ENCODE assay signal across 1 cellular context in the genomic region with DNA sequence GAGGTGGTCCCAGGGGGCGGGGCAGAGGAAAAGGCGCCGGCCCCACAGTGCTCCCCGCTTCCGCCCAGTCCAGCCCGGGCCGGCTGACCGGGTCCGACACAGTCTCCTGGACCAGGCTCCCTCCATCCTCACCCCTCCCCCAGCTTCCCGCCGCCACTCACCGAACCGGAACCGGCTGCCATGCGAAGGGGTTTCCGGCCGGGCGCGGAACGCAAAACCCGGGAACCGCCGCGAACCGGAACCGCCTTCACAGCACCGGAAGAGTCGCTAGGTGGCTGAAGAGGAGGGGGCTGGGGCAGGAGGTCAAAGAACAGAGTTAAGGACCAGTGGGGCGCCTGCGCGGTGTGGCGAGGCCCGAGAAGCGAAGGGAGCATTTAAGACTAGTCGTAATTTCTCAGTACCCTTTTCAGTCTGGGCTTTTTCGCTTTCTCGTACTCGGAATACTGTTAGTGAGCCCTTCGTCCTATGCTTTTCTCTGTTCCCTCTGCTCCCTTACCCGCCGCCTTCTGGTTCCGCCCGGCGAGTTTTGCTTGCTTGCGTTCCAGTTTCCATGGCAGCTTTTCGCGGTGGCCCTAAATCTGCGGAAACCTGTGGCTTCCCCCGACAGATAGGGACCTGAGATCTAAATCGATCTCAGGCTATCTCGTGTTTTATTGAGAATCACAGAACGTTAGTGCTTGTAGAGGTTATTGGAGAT.
TF ChIP-seq lines count a peak whose summit lies in the region.

TSS of gene SENP1 (minus strand) at position 213 of the 697 bp plus-strand sequence. CDS start 4,607 bp downstream, outside the sequence.

TF ChIP-seq in GM12878, 131 proteins besides CTCF, POLR2A, EP300 and RAD21 (continued from another document and continues in another):
- TF ChIP-seq ZNF687 (IDR thresholded peaks at IDR 0.05) (no peak), RB1 (IDR thresholded peaks at IDR 0.05; ENCODE audit: borderline replicate concordance) (no peak; the same call in 1 of the 2 replicates), HDGF (IDR thresholded peaks at IDR 0.05) (no peak), POU2F2 (IDR thresholded peaks at IDR 0.05; ENCODE audit: borderline replicate concordance, low read depth, low read length) (peak; percentile 74; the same call in 2 of the 3 replicates), MTA3 (IDR thresholded peaks at IDR 0.05; ENCODE audit: borderline replicate concordance, low read length) (no peak), NR2C2 (IDR thresholded peaks at IDR 0.05; ENCODE audit: borderline replicate concordance, control insufficient read depth, insufficient read length, low read depth) (no peak), KAT2A (conservative IDR thresholded peaks at IDR 0.05; ENCODE audit: control insufficient read depth, low read depth, low read length) (no peak), SIN3A (IDR thresholded peaks at IDR 0.05; ENCODE audit: low read depth, low read length) (peak; percentile 91), HCFC1 (IDR thresholded peaks at IDR 0.05; ENCODE audit: low read length) (peak; percentile 81), BCL11A (IDR thresholded peaks at IDR 0.05; ENCODE audit: low read depth, low read length) (no peak), NFYA (IDR thresholded peaks at IDR 0.05; ENCODE audit: borderline replicate concordance, low read depth, low read length) (no peak), STAT1 (conservative IDR thresholded peaks at IDR 0.05) (peak; percentile 82; the same call in 1 of the 2 replicates), SP1 (IDR thresholded peaks at IDR 0.05; ENCODE audit: low read depth, low read length) (peak; percentile 66), E4F1 (IDR thresholded peaks at IDR 0.05; ENCODE audit: borderline replicate concordance, partially characterized antibody) (peak; percentile 97), POLR2AphosphoS2 (IDR thresholded peaks at IDR 0.05; ENCODE audit: low read depth, low read length) (no peak), HDAC6 (IDR thresholded peaks at IDR 0.05; ENCODE audit: unreplicated experiment) (peak; percentile 13), SMAD1 (IDR thresholded peaks at IDR 0.05; ENCODE audit: low read depth, partially characterized antibody) (no peak), NFXL1 (IDR thresholded peaks at IDR 0.05; ENCODE audit: borderline replicate concordance) (no peak), ZBED1 (IDR thresholded peaks at IDR 0.05; ENCODE audit: borderline replicate concordance) (no peak), SMC3 (IDR thresholded peaks at IDR 0.05; ENCODE audit: borderline replicate concordance, low read length) (no peak), GATAD2B (conservative IDR thresholded peaks at IDR 0.05; ENCODE audit: low read depth) (peak; percentile 74), ZSCAN29 (IDR thresholded peaks at IDR 0.05) (no peak), TAF1 (IDR thresholded peaks at IDR 0.05; ENCODE audit: borderline replicate concordance, low read depth, low read length) (peak; percentile 91), ZBTB4 (CRISPR knock-in tag; IDR thresholded peaks at IDR 0.05) (no peak), JUNB (IDR thresholded peaks at IDR 0.05) (peak; percentile 83), USF2 (IDR thresholded peaks at IDR 0.05; ENCODE audit: borderline replicate concordance, low read depth, low read length) (no peak)
- TF ChIP-seq, protein P1, sequence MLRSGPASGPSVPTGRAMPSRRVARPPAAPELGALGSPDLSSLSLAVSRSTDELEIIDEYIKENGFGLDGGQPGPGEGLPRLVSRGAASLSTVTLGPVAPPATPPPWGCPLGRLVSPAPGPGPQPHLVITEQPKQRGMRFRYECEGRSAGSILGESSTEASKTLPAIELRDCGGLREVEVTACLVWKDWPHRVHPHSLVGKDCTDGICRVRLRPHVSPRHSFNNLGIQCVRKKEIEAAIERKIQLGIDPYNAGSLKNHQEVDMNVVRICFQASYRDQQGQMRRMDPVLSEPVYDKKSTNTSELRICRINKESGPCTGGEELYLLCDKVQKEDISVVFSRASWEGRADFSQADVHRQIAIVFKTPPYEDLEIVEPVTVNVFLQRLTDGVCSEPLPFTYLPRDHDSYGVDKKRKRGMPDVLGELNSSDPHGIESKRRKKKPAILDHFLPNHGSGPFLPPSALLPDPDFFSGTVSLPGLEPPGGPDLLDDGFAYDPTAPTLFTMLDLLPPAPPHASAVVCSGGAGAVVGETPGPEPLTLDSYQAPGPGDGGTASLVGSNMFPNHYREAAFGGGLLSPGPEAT (IDR thresholded peaks at IDR 0.05; ENCODE audit: low read depth) = peak; percentile 99
- TF ChIP-seq, protein P2, sequence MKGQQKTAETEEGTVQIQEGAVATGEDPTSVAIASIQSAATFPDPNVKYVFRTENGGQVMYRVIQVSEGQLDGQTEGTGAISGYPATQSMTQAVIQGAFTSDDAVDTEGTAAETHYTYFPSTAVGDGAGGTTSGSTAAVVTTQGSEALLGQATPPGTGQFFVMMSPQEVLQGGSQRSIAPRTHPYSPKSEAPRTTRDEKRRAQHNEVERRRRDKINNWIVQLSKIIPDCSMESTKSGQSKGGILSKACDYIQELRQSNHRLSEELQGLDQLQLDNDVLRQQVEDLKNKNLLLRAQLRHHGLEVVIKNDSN (IDR thresholded peaks at IDR 0.05; ENCODE audit: borderline replicate concordance, extremely low read length, insufficient read depth, low read depth, low read length) = no peak
- TF ChIP-seq, protein P3, sequence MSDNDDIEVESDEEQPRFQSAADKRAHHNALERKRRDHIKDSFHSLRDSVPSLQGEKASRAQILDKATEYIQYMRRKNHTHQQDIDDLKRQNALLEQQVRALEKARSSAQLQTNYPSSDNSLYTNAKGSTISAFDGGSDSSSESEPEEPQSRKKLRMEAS (IDR thresholded peaks at IDR 0.05; ENCODE audit: low read depth, low read length) = no peak
- TF ChIP-seq, protein P4, sequence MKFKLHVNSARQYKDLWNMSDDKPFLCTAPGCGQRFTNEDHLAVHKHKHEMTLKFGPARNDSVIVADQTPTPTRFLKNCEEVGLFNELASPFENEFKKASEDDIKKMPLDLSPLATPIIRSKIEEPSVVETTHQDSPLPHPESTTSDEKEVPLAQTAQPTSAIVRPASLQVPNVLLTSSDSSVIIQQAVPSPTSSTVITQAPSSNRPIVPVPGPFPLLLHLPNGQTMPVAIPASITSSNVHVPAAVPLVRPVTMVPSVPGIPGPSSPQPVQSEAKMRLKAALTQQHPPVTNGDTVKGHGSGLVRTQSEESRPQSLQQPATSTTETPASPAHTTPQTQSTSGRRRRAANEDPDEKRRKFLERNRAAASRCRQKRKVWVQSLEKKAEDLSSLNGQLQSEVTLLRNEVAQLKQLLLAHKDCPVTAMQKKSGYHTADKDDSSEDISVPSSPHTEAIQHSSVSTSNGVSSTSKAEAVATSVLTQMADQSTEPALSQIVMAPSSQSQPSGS (IDR thresholded peaks at IDR 0.05; ENCODE audit: low read length) = no peak
- TF ChIP-seq, protein P5, sequence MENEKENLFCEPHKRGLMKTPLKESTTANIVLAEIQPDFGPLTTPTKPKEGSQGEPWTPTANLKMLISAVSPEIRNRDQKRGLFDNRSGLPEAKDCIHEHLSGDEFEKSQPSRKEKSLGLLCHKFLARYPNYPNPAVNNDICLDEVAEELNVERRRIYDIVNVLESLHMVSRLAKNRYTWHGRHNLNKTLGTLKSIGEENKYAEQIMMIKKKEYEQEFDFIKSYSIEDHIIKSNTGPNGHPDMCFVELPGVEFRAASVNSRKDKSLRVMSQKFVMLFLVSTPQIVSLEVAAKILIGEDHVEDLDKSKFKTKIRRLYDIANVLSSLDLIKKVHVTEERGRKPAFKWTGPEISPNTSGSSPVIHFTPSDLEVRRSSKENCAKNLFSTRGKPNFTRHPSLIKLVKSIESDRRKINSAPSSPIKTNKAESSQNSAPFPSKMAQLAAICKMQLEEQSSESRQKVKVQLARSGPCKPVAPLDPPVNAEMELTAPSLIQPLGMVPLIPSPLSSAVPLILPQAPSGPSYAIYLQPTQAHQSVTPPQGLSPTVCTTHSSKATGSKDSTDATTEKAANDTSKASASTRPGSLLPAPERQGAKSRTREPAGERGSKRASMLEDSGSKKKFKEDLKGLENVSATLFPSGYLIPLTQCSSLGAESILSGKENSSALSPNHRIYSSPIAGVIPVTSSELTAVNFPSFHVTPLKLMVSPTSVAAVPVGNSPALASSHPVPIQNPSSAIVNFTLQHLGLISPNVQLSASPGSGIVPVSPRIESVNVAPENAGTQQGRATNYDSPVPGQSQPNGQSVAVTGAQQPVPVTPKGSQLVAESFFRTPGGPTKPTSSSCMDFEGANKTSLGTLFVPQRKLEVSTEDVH (IDR thresholded peaks at IDR 0.05; ENCODE audit: low read depth, partially characterized antibody) = peak; percentile 96
